In the genomic region with DNA sequence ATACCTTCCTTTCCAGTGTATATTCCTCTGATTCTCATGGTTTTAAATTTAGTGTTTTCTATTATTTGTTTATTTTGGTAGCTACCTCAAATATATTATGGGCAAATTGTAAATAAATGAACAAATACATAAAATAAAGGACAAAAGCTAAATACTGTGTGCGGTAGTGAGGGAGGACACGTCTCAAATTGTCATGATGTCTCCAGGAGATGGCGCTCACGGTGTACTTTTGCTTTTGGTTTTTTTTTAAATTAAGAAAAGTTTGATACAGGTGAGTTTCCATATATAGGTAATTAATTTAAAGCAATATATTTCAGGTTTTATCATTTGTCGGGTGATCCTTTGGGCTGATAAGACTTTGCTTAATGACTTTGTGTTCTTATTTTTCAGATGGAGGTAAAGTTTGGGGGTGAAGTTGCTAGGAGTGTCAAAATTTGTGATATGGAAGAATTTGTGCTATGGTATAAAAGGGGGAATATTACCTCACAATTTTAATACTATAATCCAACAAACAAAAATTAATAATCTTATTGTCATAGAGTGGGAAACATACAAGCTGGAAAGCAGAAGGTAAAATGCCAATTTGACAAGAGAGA, we compare ENCODE assay signal across 9 cellular contexts.
A peak's percentile ranks its signal among the peaks of the same experiment; 100 is the strongest.
DNase-seq lines count a peak whose midpoint lies in the region; ATAC-seq and TF ChIP-seq lines count a peak whose summit lies in the region.
"Had no signal": no experiment of that assay in that cellular context is flagged by ENCODE, and none has a peak within 500 bp of the region (broad histone marks: within the 10 kb centered on the region; RNA-seq: fewer than 3 reads in every experiment).

No MANE protein-coding gene starts in this region.

- no peaks in the 10 kb centered on the region for H4K20me1 ChIP-seq in SU-DHL-6 (ENCODE audit: low read depth, low read length)

- H3K4me2 ChIP-seq in SU-DHL-6 (ENCODE audit: low read depth, low read length, poor library complexity, severe bottlenecking), result no peak overlapping the region

- no peak overlapping the region for H3K4me3 Mint-ChIP-seq in stimulated activated effector memory CD8-positive, alpha-beta T cell treated with anti-CD3 and anti-CD28 coated beads, Interleukin-12 subunit alpha, Interleukin-12 subunit beta, amount 100 ng/mL, for 72 hours
- H3K4me3 Mint-ChIP-seq: natural killer cell had no signal

- H3K4me3 ChIP-seq in HEK293 (ENCODE audit: low read depth, low read length), result no peak overlapping the region
- H3K4me3 ChIP-seq in SU-DHL-6 (ENCODE audit: insufficient read depth, low read length, poor library complexity, severe bottlenecking), result no peak overlapping the region
- no peak overlapping the region for H3K4me3 ChIP-seq in MG63

- POLR2A ChIA-PET in HEK293 (lab: Yijun Ruan, JAX), result no interaction called here

- no peaks in the 10 kb centered on the region for H3F3A ChIP-seq in SU-DHL-6 (ENCODE audit: insufficient read depth)

- H3K4me1 Mint-ChIP-seq in stimulated activated effector memory CD8-positive, alpha-beta T cell treated with anti-CD3 and anti-CD28 coated beads, Interleukin-12 subunit alpha, Interleukin-12 subunit beta, amount 100 ng/mL, for 72 hours, result no peaks in the 10 kb centered on the region
- H3K4me1 Mint-ChIP-seq: natural killer cell had no signal

- H3K36me3 ChIP-seq in HEK293 (ENCODE audit: control insufficient read depth in 2 of 2, insufficient read depth in 1 of 2, low read length in 2 of 2), result no peaks in the 10 kb centered on the region
- H3K36me3 ChIP-seq in SU-DHL-6 (ENCODE audit: low read length), result no peaks in the 10 kb centered on the region
- no peaks in the 10 kb centered on the region for H3K36me3 ChIP-seq in MG63

- DNase-seq in COLO829 (ENCODE audit: low spot score), result peak; percentile 51
- DNase-seq in left colon, result peak in 1 of 2 donors; percentile 50
- DNase-seq in NCI-H510A treated with DMSO at 0.1 percent for 48 hours (lab: John Stamatoyannopoulos, UW), result no peak
- DNase-seq in stimulated activated effector memory CD8-positive, alpha-beta T cell treated with anti-CD3 and anti-CD28 coated beads, Interleukin-12 subunit alpha, Interleukin-12 subunit beta, amount 100 ng/mL, for 72 hours (ENCODE audit: low spot score in 2 of 2), result no peak
- DNase-seq in T1000 (lab: John Stamatoyannopoulos, UW), result no peak
- no peak for DNase-seq in MG63
- DNase-seq: natural killer cell had no signal

- no peak overlapping the region for H3K27ac Mint-ChIP-seq in stimulated activated effector memory CD8-positive, alpha-beta T cell treated with anti-CD3 and anti-CD28 coated beads, Interleukin-12 subunit alpha, Interleukin-12 subunit beta, amount 100 ng/mL, for 72 hours
- H3K27ac Mint-ChIP-seq: natural killer cell had no signal

- H3K27me3 ChIP-seq in SU-DHL-6 (ENCODE audit: low read length) (no peaks in the 10 kb centered on the region), MG63 (no peaks in the 10 kb centered on the region)

- peaks cover 9% of the 10 kb centered on the region for H3K9me3 Mint-ChIP-seq in stimulated activated effector memory CD8-positive, alpha-beta T cell treated with anti-CD3 and anti-CD28 coated beads, Interleukin-12 subunit alpha, Interleukin-12 subunit beta, amount 100 ng/mL, for 72 hours

- no peaks in the 10 kb centered on the region for H3K36me3 Mint-ChIP-seq in stimulated activated effector memory CD8-positive, alpha-beta T cell treated with anti-CD3 and anti-CD28 coated beads, Interleukin-12 subunit alpha, Interleukin-12 subunit beta, amount 100 ng/mL, for 72 hours
- H3K36me3 Mint-ChIP-seq: natural killer cell had no signal

- peak; percentile 45 for ATAC-seq in left colon
- ATAC-seq in stimulated activated effector memory CD8-positive, alpha-beta T cell treated with anti-CD3 and anti-CD28 coated beads, Interleukin-12 subunit alpha, Interleukin-12 subunit beta, amount 100 ng/mL, for 72 hours, result no peak
- ATAC-seq: natural killer cell had no signal

- intact Hi-C loops in left colon (cut with DNase I, micrococcal nuclease), result no loop called here

- CTCF ChIA-PET in HEK293 (lab: Yijun Ruan, JAX), result interaction anchor here (0.5 to 2.6 kb wide), 27 partner anchors 9 to 1007 kb away, joined by 3 to 19 read pairs (median 3); no protein-coding TSS in a partner anchor

- H3K9me3 ChIP-seq in HEK293 (ENCODE audit: control insufficient read depth, insufficient read depth, low read depth, low read length) (no peaks in the 10 kb centered on the region), SU-DHL-6 (ENCODE audit: insufficient read depth, low read length) (no peaks in the 10 kb centered on the region), MG63 (no peaks in the 10 kb centered on the region)

- no peaks in the 10 kb centered on the region for H3K79me2 ChIP-seq in SU-DHL-6 (ENCODE audit: insufficient read depth, low read length)

- H2AFZ ChIP-seq in SU-DHL-6 (ENCODE audit: low read depth, low read length, severe bottlenecking), result no peak overlapping the region

- H3K4me1 ChIP-seq in HEK293 (ENCODE audit: control insufficient read depth, insufficient read depth, low read length), result no peaks in the 10 kb centered on the region

- TF ChIP-seq CTCF in HEK293 (tag by site-specific recombination; IDR thresholded peaks at IDR 0.05), result no peak
- TF ChIP-seq CTCF in SU-DHL-6 (IDR thresholded peaks at IDR 0.05; ENCODE audit: insufficient read depth, low read length, poor library complexity, severe bottlenecking), result peak; percentile 52

- H3K9ac ChIP-seq in SU-DHL-6 (ENCODE audit: low read length), result no peak overlapping the region

- no peaks in the 10 kb centered on the region for H3K9me2 ChIP-seq in SU-DHL-6 (replicated peaks; ENCODE audit: insufficient read depth, low read length)

- no peak overlapping the region for H3K27ac ChIP-seq in HEK293 (ENCODE audit: extremely low read depth, low read depth, low read length)
- H3K27ac ChIP-seq in SU-DHL-6 (ENCODE audit: low read depth, low read length), result no peak overlapping the region

TF ChIP-seq in HEK293, 187 proteins besides CTCF, POLR2A, EP300 and RAD21:
- TF ChIP-seq OSR2 (tag by site-specific recombination; IDR thresholded peaks at IDR 0.05) (no peak), ZNF654 (tag by site-specific recombination; IDR thresholded peaks at IDR 0.05; ENCODE audit: low read depth) (peak; percentile 69)
